1 cellular context compared by ENCODE assay signal in the genomic region with DNA sequence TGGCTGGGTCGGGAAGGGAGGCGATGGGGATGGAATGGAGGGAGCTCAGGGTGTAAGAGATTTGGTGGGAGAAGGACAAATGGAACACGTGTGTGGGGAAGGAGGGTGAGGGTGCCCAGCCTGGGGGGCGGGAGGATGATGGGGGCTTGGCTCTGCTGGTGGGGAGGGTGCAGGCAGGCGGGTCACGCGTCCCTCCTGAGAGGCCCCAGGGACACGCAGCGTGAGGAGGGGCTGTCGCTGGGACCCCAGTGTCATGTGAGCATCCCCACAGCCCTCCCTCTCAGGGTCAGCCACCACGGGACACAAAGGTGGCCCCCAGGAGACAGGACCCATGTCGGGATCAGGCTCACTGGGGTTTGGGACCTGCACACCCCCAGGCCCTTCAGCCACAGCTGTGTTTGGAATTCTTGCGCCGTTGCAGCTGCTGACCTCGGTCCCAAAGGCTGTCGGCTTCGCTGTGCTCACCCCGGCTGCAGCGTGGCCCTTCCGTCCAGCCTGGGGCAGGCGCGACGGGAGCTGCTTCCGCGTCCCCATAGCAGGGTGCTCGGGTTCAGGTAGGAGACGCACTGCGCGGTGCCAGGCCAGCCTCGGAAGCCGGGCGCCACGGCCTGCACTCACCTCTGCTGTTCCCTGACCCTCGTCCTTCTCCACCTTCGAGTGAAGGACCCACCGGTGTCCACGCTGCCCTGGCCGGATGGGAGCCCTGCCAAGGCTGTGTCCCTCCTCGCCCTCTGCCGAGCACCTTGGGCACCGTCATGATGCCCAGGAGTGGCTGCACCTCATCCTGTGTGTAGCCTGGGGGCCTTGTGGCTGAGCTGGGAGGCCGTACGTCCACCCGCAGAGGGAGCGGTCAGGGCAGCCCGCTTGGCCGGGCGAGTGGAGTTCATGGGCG.
TF ChIP-seq lines count a peak whose summit lies in the region.

No MANE protein-coding gene starts in this region.

TF ChIP-seq in HepG2, 621 proteins besides CTCF, POLR2A, EP300 and RAD21:
- TF ChIP-seq, protein P1, sequence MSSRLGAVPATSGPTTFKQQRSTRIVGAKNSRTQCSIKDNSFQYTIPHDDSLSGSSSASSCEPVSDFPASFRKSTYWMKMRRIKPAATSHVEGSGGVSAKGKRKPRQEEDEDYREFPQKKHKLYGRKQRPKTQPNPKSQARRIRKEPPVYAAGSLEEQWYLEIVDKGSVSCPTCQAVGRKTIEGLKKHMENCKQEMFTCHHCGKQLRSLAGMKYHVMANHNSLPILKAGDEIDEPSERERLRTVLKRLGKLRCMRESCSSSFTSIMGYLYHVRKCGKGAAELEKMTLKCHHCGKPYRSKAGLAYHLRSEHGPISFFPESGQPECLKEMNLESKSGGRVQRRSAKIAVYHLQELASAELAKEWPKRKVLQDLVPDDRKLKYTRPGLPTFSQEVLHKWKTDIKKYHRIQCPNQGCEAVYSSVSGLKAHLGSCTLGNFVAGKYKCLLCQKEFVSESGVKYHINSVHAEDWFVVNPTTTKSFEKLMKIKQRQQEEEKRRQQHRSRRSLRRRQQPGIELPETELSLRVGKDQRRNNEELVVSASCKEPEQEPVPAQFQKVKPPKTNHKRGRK (CRISPR knock-in tag; IDR thresholded peaks at IDR 0.05) = no peak
- TF ChIP-seq ZNF558 (CRISPR knock-in tag; IDR thresholded peaks at IDR 0.05; ENCODE audit: borderline replicate concordance) = no peak
- no peak for TF ChIP-seq HMG20B (CRISPR knock-in tag; conservative IDR thresholded peaks at IDR 0.05)
- TF ChIP-seq ZFP37 (CRISPR knock-in tag; IDR thresholded peaks at IDR 0.05; ENCODE audit: borderline replicate concordance) = no peak
- no peak for TF ChIP-seq ZNF546 (CRISPR knock-in tag; conservative IDR thresholded peaks at IDR 0.05)
